1 cellular context compared by ENCODE assay signal in the genomic region with DNA sequence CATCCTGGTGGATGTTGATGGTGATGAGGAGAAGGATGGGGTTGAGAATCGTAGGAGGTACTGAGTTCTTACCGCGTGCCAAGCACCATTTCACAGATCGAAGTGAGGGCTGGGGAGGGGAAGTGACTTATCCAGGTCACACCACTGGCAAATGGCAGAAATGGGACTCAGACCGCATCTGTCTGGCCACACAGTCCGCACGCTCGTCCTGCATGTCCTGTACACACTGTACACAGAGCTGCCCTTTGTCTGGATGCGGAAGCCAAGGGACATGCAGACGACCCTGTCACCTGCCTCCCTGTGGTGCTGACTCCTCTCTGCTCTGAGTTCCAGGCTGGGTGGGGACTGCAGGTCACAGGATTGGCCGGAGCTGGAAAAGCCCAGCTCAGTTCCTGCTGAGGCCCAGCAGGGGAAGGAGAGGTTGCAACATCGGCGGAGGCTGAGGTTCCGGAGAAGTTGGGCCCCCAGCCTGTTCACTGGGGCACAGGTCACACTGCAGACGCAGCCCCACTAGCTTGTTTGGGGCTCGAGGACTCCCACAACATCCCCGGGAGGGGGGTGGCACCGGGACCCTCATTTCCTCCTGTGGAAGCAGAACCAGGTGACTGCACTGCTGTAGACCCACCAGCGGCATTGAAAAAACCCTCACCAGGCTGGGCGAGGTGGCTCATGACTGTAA.
A peak's percentile ranks its signal among the peaks of the same experiment; 100 is the strongest.
TF ChIP-seq lines count a peak whose summit lies in the region.

No MANE protein-coding gene starts in this region.

TF ChIP-seq in HepG2, 621 proteins besides CTCF, POLR2A, EP300 and RAD21 (continued from another document and continues in another):
- TF ChIP-seq, protein P1, sequence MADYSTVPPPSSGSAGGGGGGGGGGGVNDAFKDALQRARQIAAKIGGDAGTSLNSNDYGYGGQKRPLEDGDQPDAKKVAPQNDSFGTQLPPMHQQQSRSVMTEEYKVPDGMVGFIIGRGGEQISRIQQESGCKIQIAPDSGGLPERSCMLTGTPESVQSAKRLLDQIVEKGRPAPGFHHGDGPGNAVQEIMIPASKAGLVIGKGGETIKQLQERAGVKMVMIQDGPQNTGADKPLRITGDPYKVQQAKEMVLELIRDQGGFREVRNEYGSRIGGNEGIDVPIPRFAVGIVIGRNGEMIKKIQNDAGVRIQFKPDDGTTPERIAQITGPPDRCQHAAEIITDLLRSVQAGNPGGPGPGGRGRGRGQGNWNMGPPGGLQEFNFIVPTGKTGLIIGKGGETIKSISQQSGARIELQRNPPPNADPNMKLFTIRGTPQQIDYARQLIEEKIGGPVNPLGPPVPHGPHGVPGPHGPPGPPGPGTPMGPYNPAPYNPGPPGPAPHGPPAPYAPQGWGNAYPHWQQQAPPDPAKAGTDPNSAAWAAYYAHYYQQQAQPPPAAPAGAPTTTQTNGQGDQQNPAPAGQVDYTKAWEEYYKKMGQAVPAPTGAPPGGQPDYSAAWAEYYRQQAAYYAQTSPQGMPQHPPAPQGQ (CRISPR knock-in tag; IDR thresholded peaks at IDR 0.05; ENCODE audit: borderline replicate concordance) = peak; percentile 53; the same call in 1 of the 2 replicates
- TF ChIP-seq ZNF343 (CRISPR knock-in tag; IDR thresholded peaks at IDR 0.05) (peak; percentile 96), TMF1 (CRISPR knock-in tag; IDR thresholded peaks at IDR 0.05; ENCODE audit: low read depth) (no peak), NFIC (IDR thresholded peaks at IDR 0.05; ENCODE audit: low read length) (peak; percentile 78), TP53 (CRISPR knock-in tag; conservative IDR thresholded peaks at IDR 0.05) (peak; percentile 76; the same call in 1 of the 2 replicates), ZSCAN30 (CRISPR knock-in tag; IDR thresholded peaks at IDR 0.05) (no peak), YY1 (IDR thresholded peaks at IDR 0.05; ENCODE audit: insufficient read depth, insufficient replicate concordance, low read depth, low read length) (peak; percentile 78), IRF2 (CRISPR knock-in tag; IDR thresholded peaks at IDR 0.05) (no peak; the same call in none of the 2 replicates), ZNF547 (CRISPR knock-in tag; IDR thresholded peaks at IDR 0.05) (peak; percentile 94), RNF2 (conservative IDR thresholded peaks at IDR 0.05; ENCODE audit: low read depth) (peak; percentile 68), ZNF674 (CRISPR knock-in tag; IDR thresholded peaks at IDR 0.05; ENCODE audit: low read depth) (0 out of 2 replicates have a peak, but pooled peaks have one; percentile 60), ZNF556 (CRISPR knock-in tag; IDR thresholded peaks at IDR 0.05; ENCODE audit: borderline replicate concordance) (peak; percentile 96), ZIK1 (CRISPR knock-in tag; IDR thresholded peaks at IDR 0.05; ENCODE audit: borderline replicate concordance, low read depth) (peak; percentile 85; the same call in 1 of the 2 replicates), FOXM1 (CRISPR knock-in tag; IDR thresholded peaks at IDR 0.05) (peak; percentile 62; the same call in 1 of the 2 replicates), ZNF749 (CRISPR knock-in tag; IDR thresholded peaks at IDR 0.05; ENCODE audit: borderline replicate concordance) (peak; percentile 83), AGO1 (IDR thresholded peaks at IDR 0.05; ENCODE audit: low read depth, low read length, poor library complexity, severe bottlenecking) (peak; percentile 58), RELA (CRISPR knock-in tag; IDR thresholded peaks at IDR 0.05) (no peak; the same call in 1 of the 2 replicates), ZNF567 (CRISPR knock-in tag; IDR thresholded peaks at IDR 0.05; ENCODE audit: borderline replicate concordance) (peak; percentile 91; the same call in 1 of the 2 replicates), ZMYM2 (CRISPR knock-in tag; IDR thresholded peaks at IDR 0.05) (peak; percentile 93), NFKBIZ (CRISPR knock-in tag; IDR thresholded peaks at IDR 0.05) (peak; percentile 95), ZNF589 (CRISPR knock-in tag; conservative IDR thresholded peaks at IDR 0.05) (0 out of 2 replicates have a peak, but pooled peaks have one; percentile 63)
- TF ChIP-seq, protein P2, sequence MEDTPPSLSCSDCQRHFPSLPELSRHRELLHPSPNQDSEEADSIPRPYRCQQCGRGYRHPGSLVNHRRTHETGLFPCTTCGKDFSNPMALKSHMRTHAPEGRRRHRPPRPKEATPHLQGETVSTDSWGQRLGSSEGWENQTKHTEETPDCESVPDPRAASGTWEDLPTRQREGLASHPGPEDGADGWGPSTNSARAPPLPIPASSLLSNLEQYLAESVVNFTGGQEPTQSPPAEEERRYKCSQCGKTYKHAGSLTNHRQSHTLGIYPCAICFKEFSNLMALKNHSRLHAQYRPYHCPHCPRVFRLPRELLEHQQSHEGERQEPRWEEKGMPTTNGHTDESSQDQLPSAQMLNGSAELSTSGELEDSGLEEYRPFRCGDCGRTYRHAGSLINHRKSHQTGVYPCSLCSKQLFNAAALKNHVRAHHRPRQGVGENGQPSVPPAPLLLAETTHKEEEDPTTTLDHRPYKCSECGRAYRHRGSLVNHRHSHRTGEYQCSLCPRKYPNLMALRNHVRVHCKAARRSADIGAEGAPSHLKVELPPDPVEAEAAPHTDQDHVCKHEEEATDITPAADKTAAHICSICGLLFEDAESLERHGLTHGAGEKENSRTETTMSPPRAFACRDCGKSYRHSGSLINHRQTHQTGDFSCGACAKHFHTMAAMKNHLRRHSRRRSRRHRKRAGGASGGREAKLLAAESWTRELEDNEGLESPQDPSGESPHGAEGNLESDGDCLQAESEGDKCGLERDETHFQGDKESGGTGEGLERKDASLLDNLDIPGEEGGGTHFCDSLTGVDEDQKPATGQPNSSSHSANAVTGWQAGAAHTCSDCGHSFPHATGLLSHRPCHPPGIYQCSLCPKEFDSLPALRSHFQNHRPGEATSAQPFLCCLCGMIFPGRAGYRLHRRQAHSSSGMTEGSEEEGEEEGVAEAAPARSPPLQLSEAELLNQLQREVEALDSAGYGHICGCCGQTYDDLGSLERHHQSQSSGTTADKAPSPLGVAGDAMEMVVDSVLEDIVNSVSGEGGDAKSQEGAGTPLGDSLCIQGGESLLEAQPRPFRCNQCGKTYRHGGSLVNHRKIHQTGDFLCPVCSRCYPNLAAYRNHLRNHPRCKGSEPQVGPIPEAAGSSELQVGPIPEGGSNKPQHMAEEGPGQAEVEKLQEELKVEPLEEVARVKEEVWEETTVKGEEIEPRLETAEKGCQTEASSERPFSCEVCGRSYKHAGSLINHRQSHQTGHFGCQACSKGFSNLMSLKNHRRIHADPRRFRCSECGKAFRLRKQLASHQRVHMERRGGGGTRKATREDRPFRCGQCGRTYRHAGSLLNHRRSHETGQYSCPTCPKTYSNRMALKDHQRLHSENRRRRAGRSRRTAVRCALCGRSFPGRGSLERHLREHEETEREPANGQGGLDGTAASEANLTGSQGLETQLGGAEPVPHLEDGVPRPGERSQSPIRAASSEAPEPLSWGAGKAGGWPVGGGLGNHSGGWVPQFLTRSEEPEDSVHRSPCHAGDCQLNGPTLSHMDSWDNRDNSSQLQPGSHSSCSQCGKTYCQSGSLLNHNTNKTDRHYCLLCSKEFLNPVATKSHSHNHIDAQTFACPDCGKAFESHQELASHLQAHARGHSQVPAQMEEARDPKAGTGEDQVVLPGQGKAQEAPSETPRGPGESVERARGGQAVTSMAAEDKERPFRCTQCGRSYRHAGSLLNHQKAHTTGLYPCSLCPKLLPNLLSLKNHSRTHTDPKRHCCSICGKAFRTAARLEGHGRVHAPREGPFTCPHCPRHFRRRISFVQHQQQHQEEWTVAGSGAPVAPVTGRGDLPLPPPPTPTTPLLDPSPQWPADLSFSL (CRISPR knock-in tag; IDR thresholded peaks at IDR 0.05) = peak; percentile 67; the same call in 1 of the 2 replicates
- TF ChIP-seq, protein P3, sequence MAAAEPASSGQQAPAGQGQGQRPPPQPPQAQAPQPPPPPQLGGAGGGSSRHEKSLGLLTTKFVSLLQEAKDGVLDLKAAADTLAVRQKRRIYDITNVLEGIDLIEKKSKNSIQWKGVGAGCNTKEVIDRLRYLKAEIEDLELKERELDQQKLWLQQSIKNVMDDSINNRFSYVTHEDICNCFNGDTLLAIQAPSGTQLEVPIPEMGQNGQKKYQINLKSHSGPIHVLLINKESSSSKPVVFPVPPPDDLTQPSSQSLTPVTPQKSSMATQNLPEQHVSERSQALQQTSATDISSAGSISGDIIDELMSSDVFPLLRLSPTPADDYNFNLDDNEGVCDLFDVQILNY (CRISPR knock-in tag; conservative IDR thresholded peaks at IDR 0.05) = no peak
- TF ChIP-seq, protein P4, sequence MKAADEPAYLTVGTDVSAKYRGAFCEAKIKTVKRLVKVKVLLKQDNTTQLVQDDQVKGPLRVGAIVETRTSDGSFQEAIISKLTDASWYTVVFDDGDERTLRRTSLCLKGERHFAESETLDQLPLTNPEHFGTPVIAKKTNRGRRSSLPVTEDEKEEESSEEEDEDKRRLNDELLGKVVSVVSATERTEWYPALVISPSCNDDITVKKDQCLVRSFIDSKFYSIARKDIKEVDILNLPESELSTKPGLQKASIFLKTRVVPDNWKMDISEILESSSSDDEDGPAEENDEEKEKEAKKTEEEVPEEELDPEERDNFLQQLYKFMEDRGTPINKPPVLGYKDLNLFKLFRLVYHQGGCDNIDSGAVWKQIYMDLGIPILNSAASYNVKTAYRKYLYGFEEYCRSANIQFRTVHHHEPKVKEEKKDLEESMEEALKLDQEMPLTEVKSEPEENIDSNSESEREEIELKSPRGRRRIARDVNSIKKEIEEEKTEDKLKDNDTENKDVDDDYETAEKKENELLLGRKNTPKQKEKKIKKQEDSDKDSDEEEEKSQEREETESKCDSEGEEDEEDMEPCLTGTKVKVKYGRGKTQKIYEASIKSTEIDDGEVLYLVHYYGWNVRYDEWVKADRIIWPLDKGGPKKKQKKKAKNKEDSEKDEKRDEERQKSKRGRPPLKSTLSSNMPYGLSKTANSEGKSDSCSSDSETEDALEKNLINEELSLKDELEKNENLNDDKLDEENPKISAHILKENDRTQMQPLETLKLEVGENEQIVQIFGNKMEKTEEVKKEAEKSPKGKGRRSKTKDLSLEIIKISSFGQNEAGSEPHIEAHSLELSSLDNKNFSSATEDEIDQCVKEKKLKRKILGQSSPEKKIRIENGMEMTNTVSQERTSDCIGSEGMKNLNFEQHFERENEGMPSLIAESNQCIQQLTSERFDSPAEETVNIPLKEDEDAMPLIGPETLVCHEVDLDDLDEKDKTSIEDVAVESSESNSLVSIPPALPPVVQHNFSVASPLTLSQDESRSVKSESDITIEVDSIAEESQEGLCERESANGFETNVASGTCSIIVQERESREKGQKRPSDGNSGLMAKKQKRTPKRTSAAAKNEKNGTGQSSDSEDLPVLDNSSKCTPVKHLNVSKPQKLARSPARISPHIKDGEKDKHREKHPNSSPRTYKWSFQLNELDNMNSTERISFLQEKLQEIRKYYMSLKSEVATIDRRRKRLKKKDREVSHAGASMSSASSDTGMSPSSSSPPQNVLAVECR (CRISPR knock-in tag; IDR thresholded peaks at IDR 0.05; ENCODE audit: borderline replicate concordance) = peak; percentile 84; the same call in 1 of the 2 replicates
- TF ChIP-seq, protein P5, sequence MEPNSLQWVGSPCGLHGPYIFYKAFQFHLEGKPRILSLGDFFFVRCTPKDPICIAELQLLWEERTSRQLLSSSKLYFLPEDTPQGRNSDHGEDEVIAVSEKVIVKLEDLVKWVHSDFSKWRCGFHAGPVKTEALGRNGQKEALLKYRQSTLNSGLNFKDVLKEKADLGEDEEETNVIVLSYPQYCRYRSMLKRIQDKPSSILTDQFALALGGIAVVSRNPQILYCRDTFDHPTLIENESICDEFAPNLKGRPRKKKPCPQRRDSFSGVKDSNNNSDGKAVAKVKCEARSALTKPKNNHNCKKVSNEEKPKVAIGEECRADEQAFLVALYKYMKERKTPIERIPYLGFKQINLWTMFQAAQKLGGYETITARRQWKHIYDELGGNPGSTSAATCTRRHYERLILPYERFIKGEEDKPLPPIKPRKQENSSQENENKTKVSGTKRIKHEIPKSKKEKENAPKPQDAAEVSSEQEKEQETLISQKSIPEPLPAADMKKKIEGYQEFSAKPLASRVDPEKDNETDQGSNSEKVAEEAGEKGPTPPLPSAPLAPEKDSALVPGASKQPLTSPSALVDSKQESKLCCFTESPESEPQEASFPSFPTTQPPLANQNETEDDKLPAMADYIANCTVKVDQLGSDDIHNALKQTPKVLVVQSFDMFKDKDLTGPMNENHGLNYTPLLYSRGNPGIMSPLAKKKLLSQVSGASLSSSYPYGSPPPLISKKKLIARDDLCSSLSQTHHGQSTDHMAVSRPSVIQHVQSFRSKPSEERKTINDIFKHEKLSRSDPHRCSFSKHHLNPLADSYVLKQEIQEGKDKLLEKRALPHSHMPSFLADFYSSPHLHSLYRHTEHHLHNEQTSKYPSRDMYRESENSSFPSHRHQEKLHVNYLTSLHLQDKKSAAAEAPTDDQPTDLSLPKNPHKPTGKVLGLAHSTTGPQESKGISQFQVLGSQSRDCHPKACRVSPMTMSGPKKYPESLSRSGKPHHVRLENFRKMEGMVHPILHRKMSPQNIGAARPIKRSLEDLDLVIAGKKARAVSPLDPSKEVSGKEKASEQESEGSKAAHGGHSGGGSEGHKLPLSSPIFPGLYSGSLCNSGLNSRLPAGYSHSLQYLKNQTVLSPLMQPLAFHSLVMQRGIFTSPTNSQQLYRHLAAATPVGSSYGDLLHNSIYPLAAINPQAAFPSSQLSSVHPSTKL (CRISPR knock-in tag; IDR thresholded peaks at IDR 0.05) = peak; percentile 94
- TF ChIP-seq, protein P6, sequence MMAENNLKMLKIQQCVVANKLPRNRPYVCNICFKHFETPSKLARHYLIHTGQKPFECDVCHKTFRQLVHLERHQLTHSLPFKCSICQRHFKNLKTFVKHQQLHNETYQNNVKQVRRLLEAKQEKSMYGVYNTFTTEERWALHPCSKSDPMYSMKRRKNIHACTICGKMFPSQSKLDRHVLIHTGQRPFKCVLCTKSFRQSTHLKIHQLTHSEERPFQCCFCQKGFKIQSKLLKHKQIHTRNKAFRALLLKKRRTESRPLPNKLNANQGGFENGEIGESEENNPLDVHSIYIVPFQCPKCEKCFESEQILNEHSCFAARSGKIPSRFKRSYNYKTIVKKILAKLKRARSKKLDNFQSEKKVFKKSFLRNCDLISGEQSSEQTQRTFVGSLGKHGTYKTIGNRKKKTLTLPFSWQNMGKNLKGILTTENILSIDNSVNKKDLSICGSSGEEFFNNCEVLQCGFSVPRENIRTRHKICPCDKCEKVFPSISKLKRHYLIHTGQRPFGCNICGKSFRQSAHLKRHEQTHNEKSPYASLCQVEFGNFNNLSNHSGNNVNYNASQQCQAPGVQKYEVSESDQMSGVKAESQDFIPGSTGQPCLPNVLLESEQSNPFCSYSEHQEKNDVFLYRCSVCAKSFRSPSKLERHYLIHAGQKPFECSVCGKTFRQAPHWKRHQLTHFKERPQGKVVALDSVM (CRISPR knock-in tag; IDR thresholded peaks at IDR 0.05) = peak; percentile 97
- TF ChIP-seq, protein P7, sequence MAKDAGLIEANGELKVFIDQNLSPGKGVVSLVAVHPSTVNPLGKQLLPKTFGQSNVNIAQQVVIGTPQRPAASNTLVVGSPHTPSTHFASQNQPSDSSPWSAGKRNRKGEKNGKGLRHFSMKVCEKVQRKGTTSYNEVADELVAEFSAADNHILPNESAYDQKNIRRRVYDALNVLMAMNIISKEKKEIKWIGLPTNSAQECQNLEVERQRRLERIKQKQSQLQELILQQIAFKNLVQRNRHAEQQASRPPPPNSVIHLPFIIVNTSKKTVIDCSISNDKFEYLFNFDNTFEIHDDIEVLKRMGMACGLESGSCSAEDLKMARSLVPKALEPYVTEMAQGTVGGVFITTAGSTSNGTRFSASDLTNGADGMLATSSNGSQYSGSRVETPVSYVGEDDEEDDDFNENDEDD (CRISPR knock-in tag; IDR thresholded peaks at IDR 0.05; ENCODE audit: borderline replicate concordance) = 0 out of 2 replicates have a peak, but pooled peaks have one; percentile 34
